1 cellular context compared by ENCODE assay signal in the genomic region with DNA sequence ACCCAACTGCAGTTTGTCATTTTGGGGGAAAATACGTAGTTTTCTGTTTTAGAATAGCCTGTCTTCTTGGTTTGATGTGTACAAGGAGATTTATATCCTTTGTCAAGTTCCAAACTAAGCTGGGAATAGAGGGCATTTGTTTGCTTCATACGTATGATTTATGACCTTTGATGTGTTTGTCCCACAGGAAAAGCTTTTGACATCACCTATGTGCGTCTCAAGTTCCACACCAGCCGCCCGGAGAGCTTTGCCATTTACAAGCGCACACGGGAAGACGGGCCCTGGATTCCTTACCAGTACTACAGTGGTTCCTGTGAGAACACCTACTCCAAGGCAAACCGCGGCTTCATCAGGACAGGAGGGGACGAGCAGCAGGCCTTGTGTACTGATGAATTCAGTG.
TF ChIP-seq lines count a peak whose summit lies in the region.

No MANE protein-coding gene starts in this region.

TF ChIP-seq in WTC11, 78 proteins besides CTCF, POLR2A, EP300 and RAD21 (continued from another document):
- TF ChIP-seq, protein P1, sequence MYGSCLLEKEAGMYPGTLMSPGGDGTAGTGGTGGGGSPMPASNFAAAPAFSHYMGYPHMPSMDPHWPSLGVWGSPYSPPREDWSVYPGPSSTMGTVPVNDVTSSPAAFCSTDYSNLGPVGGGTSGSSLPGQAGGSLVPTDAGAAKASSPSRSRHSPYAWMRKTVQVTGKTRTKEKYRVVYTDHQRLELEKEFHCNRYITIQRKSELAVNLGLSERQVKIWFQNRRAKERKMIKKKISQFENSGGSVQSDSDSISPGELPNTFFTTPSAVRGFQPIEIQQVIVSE (CRISPR knock-in tag; IDR thresholded peaks at IDR 0.05; ENCODE audit: borderline replicate concordance), result no peak
- TF ChIP-seq, protein P2, sequence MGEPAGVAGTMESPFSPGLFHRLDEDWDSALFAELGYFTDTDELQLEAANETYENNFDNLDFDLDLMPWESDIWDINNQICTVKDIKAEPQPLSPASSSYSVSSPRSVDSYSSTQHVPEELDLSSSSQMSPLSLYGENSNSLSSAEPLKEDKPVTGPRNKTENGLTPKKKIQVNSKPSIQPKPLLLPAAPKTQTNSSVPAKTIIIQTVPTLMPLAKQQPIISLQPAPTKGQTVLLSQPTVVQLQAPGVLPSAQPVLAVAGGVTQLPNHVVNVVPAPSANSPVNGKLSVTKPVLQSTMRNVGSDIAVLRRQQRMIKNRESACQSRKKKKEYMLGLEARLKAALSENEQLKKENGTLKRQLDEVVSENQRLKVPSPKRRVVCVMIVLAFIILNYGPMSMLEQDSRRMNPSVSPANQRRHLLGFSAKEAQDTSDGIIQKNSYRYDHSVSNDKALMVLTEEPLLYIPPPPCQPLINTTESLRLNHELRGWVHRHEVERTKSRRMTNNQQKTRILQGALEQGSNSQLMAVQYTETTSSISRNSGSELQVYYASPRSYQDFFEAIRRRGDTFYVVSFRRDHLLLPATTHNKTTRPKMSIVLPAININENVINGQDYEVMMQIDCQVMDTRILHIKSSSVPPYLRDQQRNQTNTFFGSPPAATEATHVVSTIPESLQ (CRISPR knock-in tag; IDR thresholded peaks at IDR 0.05), result no peak
- TF ChIP-seq, protein P3, sequence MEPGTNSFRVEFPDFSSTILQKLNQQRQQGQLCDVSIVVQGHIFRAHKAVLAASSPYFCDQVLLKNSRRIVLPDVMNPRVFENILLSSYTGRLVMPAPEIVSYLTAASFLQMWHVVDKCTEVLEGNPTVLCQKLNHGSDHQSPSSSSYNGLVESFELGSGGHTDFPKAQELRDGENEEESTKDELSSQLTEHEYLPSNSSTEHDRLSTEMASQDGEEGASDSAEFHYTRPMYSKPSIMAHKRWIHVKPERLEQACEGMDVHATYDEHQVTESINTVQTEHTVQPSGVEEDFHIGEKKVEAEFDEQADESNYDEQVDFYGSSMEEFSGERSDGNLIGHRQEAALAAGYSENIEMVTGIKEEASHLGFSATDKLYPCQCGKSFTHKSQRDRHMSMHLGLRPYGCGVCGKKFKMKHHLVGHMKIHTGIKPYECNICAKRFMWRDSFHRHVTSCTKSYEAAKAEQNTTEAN (CRISPR knock-in tag; IDR thresholded peaks at IDR 0.05), result no peak
- TF ChIP-seq ETV6 (CRISPR knock-in tag; IDR thresholded peaks at IDR 0.05), result no peak
- no peak for TF ChIP-seq JUN (CRISPR knock-in tag; IDR thresholded peaks at IDR 0.05)
- no peak for TF ChIP-seq ZNF671 (CRISPR knock-in tag; IDR thresholded peaks at IDR 0.05)
- TF ChIP-seq EMX1 (CRISPR knock-in tag; IDR thresholded peaks at IDR 0.05), result no peak
TF ChIP-seq in WTC11: peak in this region for 0.
